25 cellular contexts compared by ENCODE assay signal in genomic region chr4:156593464-156593863, GRCh38.
DNase-seq lines count a peak whose midpoint lies in the region; ATAC-seq and TF ChIP-seq lines count a peak whose summit lies in the region.
"Had no signal": no experiment of that assay in that cellular context is flagged by ENCODE, and none has a peak within 500 bp of the region (broad histone marks: within the 10 kb centered on the region; RNA-seq: fewer than 3 reads in every experiment).

No MANE protein-coding gene starts in this region.

- ATAC-seq in HG02588 (IDR thresholded peaks at IDR 0.05; ENCODE audit: unreplicated experiment): no peak
- ATAC-seq in GM18873 (IDR thresholded peaks at IDR 0.05; ENCODE audit: low FRiP score, unreplicated experiment): no peak
- ATAC-seq: CD8-positive, alpha-beta T cell; K562; stimulated activated naive B cell treated with anti-CD40 and anti-IgM and Interleukin-4, amounts not matched to agents 10 μg/mL and 1 μg/mL and 100 μg/mL, for 72 hours had no signal

- H3K36me3 ChIP-seq in BJ (ENCODE audit: control insufficient read depth, insufficient read depth, low read length) (no peaks in the 10 kb centered on the region), OCI-LY3 (replicated peaks; ENCODE audit: low read depth, low read length) (no peaks in the 10 kb centered on the region)
- H3K36me3 ChIP-seq: suprapubic skin had no signal

- no peak for DNase-seq in BJ (ENCODE audit: low read depth)
- DNase-seq in fibroblast of mammary gland (ENCODE audit: low read depth): peak; percentile 38
- no peak for DNase-seq in DMS153 (lab: John Stamatoyannopoulos, UW)
- DNase-seq: activated CD4-positive, alpha-beta memory T cell treated with anti-CD3 and anti-CD28 coated beads for 36 hours; activated CD4-positive, CD25-positive, alpha-beta regulatory T cell treated with anti-CD3 and anti-CD28 coated beads, Interleukin-2, amount 50 U/mL, for 72 hours; activated CD8-positive, alpha-beta memory T cell treated with anti-CD3 and anti-CD28 coated beads, Interleukin-2, amount 50 U/mL, for 48 hours; activated naive CD4-positive, alpha-beta T cell treated with anti-CD3 and anti-CD28 coated beads, Interleukin-2, amount 50 U/mL, for 16 hours; aorta; CD8-positive, alpha-beta T cell; H7; head of caudate nucleus; mammary epithelial cell; NCI-H1092 treated with DMSO at 0.1 percent for 48 hours; NCI-H2029 treated with DMSO at 0.1 percent for 48 hours; NCI-H226; NCI-H748 treated with DMSO at 0.1 percent for 48 hours; stimulated activated naive B cell treated with anti-CD40 and anti-IgM and Interleukin-4, amounts not matched to agents 10 μg/mL and 1 μg/mL and 100 μg/mL, for 72 hours; T-helper 2 cell had no signal

- TF ChIP-seq CTCF in BJ (IDR thresholded peaks at IDR 0.05; ENCODE audit: insufficient read depth, low read depth, low read length) (0 out of 2 replicates have a peak, but pooled peaks have one; percentile 16), OCI-LY3 (IDR thresholded peaks at IDR 0.05; ENCODE audit: low read depth, low read length) (0 out of 2 replicates have a peak, but pooled peaks have one; percentile 15), fibroblast of mammary gland (conservative IDR thresholded peaks at IDR 0.05; ENCODE audit: control insufficient read depth, insufficient read depth, low read depth, low read length) (peak; percentile 20), nephron (IDR thresholded peaks at IDR 0.05; ENCODE audit: unreplicated experiment in 3 of 3) (peak in 2 of 3 experiments; percentile 11 to 24)

- H3K9me3 Mint-ChIP-seq in nephron: no peaks in the 10 kb centered on the region
- H3K9me3 Mint-ChIP-seq: CD8-positive, alpha-beta T cell had no signal

- H3K27ac ChIP-seq in OCI-LY3 (ENCODE audit: low read length): no peak overlapping the region
- H3K27ac ChIP-seq: suprapubic skin had no signal

- CTCF ChIA-PET in BJ (lab: Yijun Ruan, JAX): interaction anchor here (0.6 to 1.5 kb wide), 3 partner anchors 14 to 377 kb away, joined by 3 to 4 read pairs (median 3); no protein-coding TSS in a partner anchor

- peak overlapping the region in 2 of 3 experiments; percentile 27 to 53 for H3K27ac Mint-ChIP-seq in nephron
- H3K27ac Mint-ChIP-seq: activated CD4-positive, alpha-beta memory T cell treated with anti-CD3 and anti-CD28 coated beads for 36 hours; CD8-positive, alpha-beta T cell; progenitor cell of endocrine pancreas; stimulated activated naive B cell treated with anti-CD40 and anti-IgM and Interleukin-4, amounts not matched to agents 10 μg/mL and 1 μg/mL and 100 μg/mL, for 72 hours had no signal

- no peaks in the 10 kb centered on the region for H4K20me1 ChIP-seq in OCI-LY3 (ENCODE audit: insufficient read depth, low read length)

- no peaks in the 10 kb centered on the region for H3K79me2 ChIP-seq in OCI-LY3 (ENCODE audit: low read length)

- H3K4me1 ChIP-seq in OCI-LY3 (ENCODE audit: low read length): no peaks in the 10 kb centered on the region

- H3K36me3 Mint-ChIP-seq in nephron (ENCODE audit: low read depth): no peaks in the 10 kb centered on the region
- H3K36me3 Mint-ChIP-seq: activated CD4-positive, alpha-beta memory T cell treated with anti-CD3 and anti-CD28 coated beads for 36 hours; CD8-positive, alpha-beta T cell; stimulated activated naive B cell treated with anti-CD40 and anti-IgM and Interleukin-4, amounts not matched to agents 10 μg/mL and 1 μg/mL and 100 μg/mL, for 72 hours had no signal

- no peaks in the 10 kb centered on the region for H3K27me3 Mint-ChIP-seq in nephron (ENCODE audit: low read depth)
- H3K27me3 Mint-ChIP-seq: activated CD4-positive, alpha-beta memory T cell treated with anti-CD3 and anti-CD28 coated beads for 36 hours; progenitor cell of endocrine pancreas; stimulated activated naive B cell treated with anti-CD40 and anti-IgM and Interleukin-4, amounts not matched to agents 10 μg/mL and 1 μg/mL and 100 μg/mL, for 72 hours had no signal

- H3K27me3 ChIP-seq in BJ (ENCODE audit: control insufficient read depth, insufficient read depth, low read length) (no peaks in the 10 kb centered on the region), OCI-LY3 (ENCODE audit: low read depth, low read length) (no peaks in the 10 kb centered on the region)
- H3K27me3 ChIP-seq: suprapubic skin had no signal

- no peak overlapping the region for H3K4me3 Mint-ChIP-seq in nephron
- H3K4me3 Mint-ChIP-seq: activated CD4-positive, alpha-beta memory T cell treated with anti-CD3 and anti-CD28 coated beads for 36 hours; CD8-positive, alpha-beta T cell; stimulated activated naive B cell treated with anti-CD40 and anti-IgM and Interleukin-4, amounts not matched to agents 10 μg/mL and 1 μg/mL and 100 μg/mL, for 72 hours had no signal

- H3K4me1 Mint-ChIP-seq in nephron: peaks cover 43% of the 10 kb centered on the region
- H3K4me1 Mint-ChIP-seq: stimulated activated naive B cell treated with anti-CD40 and anti-IgM and Interleukin-4, amounts not matched to agents 10 μg/mL and 1 μg/mL and 100 μg/mL, for 72 hours had no signal

- H3K9ac ChIP-seq in OCI-LY3 (ENCODE audit: low read length): no peak overlapping the region

- H2AFZ ChIP-seq in OCI-LY3 (ENCODE audit: low read depth, low read length): no peak overlapping the region

- H3K9me3 ChIP-seq in OCI-LY3 (ENCODE audit: insufficient read depth, low read length): no peaks in the 10 kb centered on the region
- H3K9me3 ChIP-seq: suprapubic skin had no signal

- H3K4me3 ChIP-seq in BJ (ENCODE audit: low read depth, low read length) (no peak overlapping the region), OCI-LY3 (ENCODE audit: low read length) (no peak overlapping the region), fibroblast of mammary gland (ENCODE audit: control insufficient read depth, low read depth, low read length) (no peak overlapping the region)
- H3K4me3 ChIP-seq: K562, suprapubic skin had no signal

- POLR2A ChIA-PET in BJ (lab: Charles Lee): no interaction called here

- no peak overlapping the region for H3K4me2 ChIP-seq in OCI-LY3 (ENCODE audit: low read length)
